1 cellular context compared by ENCODE assay signal in genomic region chr17:46281336-46281735, GRCh38. TPM values are rescaled to one million over a fixed set of nuclear protein-coding genes. Genes with fewer than 3 reads are reported as not detected.
"Had no signal": no experiment of that assay in that cellular context is flagged by ENCODE, and none has a peak within 500 bp of the region (broad histone marks: within the 10 kb centered on the region; RNA-seq: fewer than 3 reads in every experiment).

No MANE protein-coding gene starts in this region.

RNA-seq across cellular contexts. Expression of gene LRRC37A, which starts 13.6 kb away (rescaled TPM):
- total RNA-seq: ascending aorta had no signal
